In genomic region chr18:3608099-3608453, GRCh38 we compare ENCODE assay signal across 8 cellular contexts.
DNase-seq lines count a peak whose midpoint lies in the region; TF ChIP-seq lines count a peak whose summit lies in the region.
"Not testable (repeated sequence)": the region's sequence is repeated elsewhere in the genome, so short reads cannot be mapped to it uniquely, and the experiment has no call there.

No MANE protein-coding gene starts in this region.

- intact Hi-C loops in activated CD4-positive, alpha-beta T cell treated with anti-CD3 and anti-CD28 coated beads, Interleukin-2, amount 10 ng/mL, durations not matched to agents 24 days and 14 days (cut with micrococcal nuclease) = loop anchor here (10.0 kb wide), 1 partner anchor 963 kb away; no protein-coding TSS in a partner anchor
- intact Hi-C loops in sigmoid colon (cut with DNase I) = loop anchor here (5.0 kb wide), 1 partner anchor 54 kb away; no protein-coding TSS in a partner anchor
- intact Hi-C loops in uterus (cut with DNase I; ENCODE audit: low total_unique reads) = not testable (repeated sequence)

- peaks cover 39% of the 10 kb centered on the region for H3K4me1 ChIP-seq in CD8-positive, alpha-beta memory T cell (ENCODE audit: insufficient read depth, low read length)
- H3K4me1 ChIP-seq in HEK293 (ENCODE audit: control insufficient read depth, insufficient read depth, low read length) (peaks cover 16% of the 10 kb centered on the region), endodermal cell (ENCODE audit: control insufficient read depth, insufficient read depth, low read length) (peaks cover 10% of the 10 kb centered on the region), sigmoid colon (peaks cover 0 to 35% (median 29%) of the 10 kb centered on the region in 4 donors), uterus (peaks cover 0 to 11% of the 10 kb centered on the region in 2 donors)
- H3K4me1 ChIP-seq in NT2/D1 (ENCODE audit: insufficient read depth, insufficient read length) = not testable (repeated sequence)

- not testable (repeated sequence) for TF ChIP-seq EP300 in sigmoid colon (IDR thresholded peaks at IDR 0.05)

- not testable (repeated sequence) for H3K9me3 Mint-ChIP-seq in CD8-positive, alpha-beta memory T cell; activated CD4-positive, alpha-beta T cell treated with anti-CD3 and anti-CD28 coated beads, Interleukin-2, amount 10 ng/mL, durations not matched to agents 24 days and 14 days; endodermal cell; mesothelial cell of epicardium

- not testable (repeated sequence) for TF ChIP-seq CTCF in HEK293 (tag by site-specific recombination; IDR thresholded peaks at IDR 0.05); endodermal cell (conservative IDR thresholded peaks at IDR 0.05); mesothelial cell of epicardium (IDR thresholded peaks at IDR 0.05; ENCODE audit: unreplicated experiment); sigmoid colon (IDR thresholded peaks at IDR 0.05); uterus (IDR thresholded peaks at IDR 0.05)

- POLR2A ChIA-PET in CD8-positive, alpha-beta memory T cell (lab: Charles Lee) = interaction anchor here (4.5 kb wide), 1 partner anchor 13 kb away, joined by 56 read pairs; no protein-coding TSS in a partner anchor
- POLR2A ChIA-PET in HEK293 (lab: Yijun Ruan, JAX) = not testable (repeated sequence)

- WGBS in endodermal cell (ENCODE audit: insufficient coverage in 1 of 2, insufficient read length in 1 of 2), 2 experiments = 96 to 98% methylated on average over 5 to 7 of the region's 8 CpGs
- WGBS in sigmoid colon, 2 donors = 84 to 98% methylated on average over 7 to 8 of the region's 8 CpGs

- H3K27ac ChIP-seq in CD8-positive, alpha-beta memory T cell (ENCODE audit: low read depth, low read length) = peak overlapping the region; percentile 94
- H3K27ac ChIP-seq in HEK293 (ENCODE audit: extremely low read depth, low read depth, low read length); endodermal cell (ENCODE audit: low read depth, low read length); sigmoid colon: not testable (repeated sequence)
- peak overlapping the region; percentile 92 to 97 for H3K27ac ChIP-seq in uterus

- peak overlapping the region in 1 of 8 donors; percentile 84 for H3K27ac Mint-ChIP-seq in CD8-positive, alpha-beta memory T cell
- peak overlapping the region; percentile 52 for H3K27ac Mint-ChIP-seq in activated CD4-positive, alpha-beta T cell treated with anti-CD3 and anti-CD28 coated beads, Interleukin-2, amount 10 ng/mL, durations not matched to agents 24 days and 14 days
- not testable (repeated sequence) for H3K27ac Mint-ChIP-seq in endodermal cell
- peak overlapping the region; percentile 85 for H3K27ac Mint-ChIP-seq in mesothelial cell of epicardium

- not testable (repeated sequence) for DNase-seq in CD8-positive, alpha-beta memory T cell; NT2/D1 (ENCODE audit: low read depth, low spot score); activated CD4-positive, alpha-beta T cell treated with anti-CD3 and anti-CD28 coated beads, Interleukin-2, amount 10 ng/mL, durations not matched to agents 24 days and 14 days; endodermal cell; mesothelial cell of epicardium (ENCODE audit: low spot score in 2 of 2, unreplicated experiment in 2 of 2); uterus
- DNase-seq in sigmoid colon = peak; percentile 40

- not testable (repeated sequence) for H3K4me3 Mint-ChIP-seq in CD8-positive, alpha-beta memory T cell; activated CD4-positive, alpha-beta T cell treated with anti-CD3 and anti-CD28 coated beads, Interleukin-2, amount 10 ng/mL, durations not matched to agents 24 days and 14 days; mesothelial cell of epicardium
- H3K4me3 Mint-ChIP-seq in endodermal cell = peak overlapping the region; percentile 16

- H3K9ac ChIP-seq in NT2/D1 (ENCODE audit: insufficient read length, low read depth) = peak overlapping the region; percentile 44
- not testable (repeated sequence) for H3K9ac ChIP-seq in endodermal cell (ENCODE audit: extremely low read depth, low read length, poor library complexity, severe bottlenecking)

- H3K9me3 ChIP-seq in CD8-positive, alpha-beta memory T cell (ENCODE audit: low read length); HEK293 (ENCODE audit: control insufficient read depth, insufficient read depth, low read depth, low read length); NT2/D1 (ENCODE audit: insufficient read depth, low read length); endodermal cell (ENCODE audit: control insufficient read depth, low read length); sigmoid colon; uterus: not testable (repeated sequence)

- peaks cover 15 to 18% (median 15%) of the 10 kb centered on the region in 3 donors for H3K4me1 Mint-ChIP-seq in CD8-positive, alpha-beta memory T cell
- H3K4me1 Mint-ChIP-seq in activated CD4-positive, alpha-beta T cell treated with anti-CD3 and anti-CD28 coated beads, Interleukin-2, amount 10 ng/mL, durations not matched to agents 24 days and 14 days = peaks cover 28% of the 10 kb centered on the region
- H3K4me1 Mint-ChIP-seq in endodermal cell (peaks cover 27% of the 10 kb centered on the region), mesothelial cell of epicardium (peaks cover 21% of the 10 kb centered on the region)

- TF ChIP-seq POLR2A in sigmoid colon (IDR thresholded peaks at IDR 0.05); uterus (IDR thresholded peaks at IDR 0.05): not testable (repeated sequence)

- not testable (repeated sequence) for H3K27me3 ChIP-seq in CD8-positive, alpha-beta memory T cell (ENCODE audit: insufficient read depth, low read length, poor library complexity, severe bottlenecking); NT2/D1 (ENCODE audit: insufficient read depth, insufficient read length); endodermal cell (ENCODE audit: control insufficient read depth, insufficient read depth, low read length, poor library complexity, severe bottlenecking); sigmoid colon; uterus

- not testable (repeated sequence) for H3K36me3 Mint-ChIP-seq in CD8-positive, alpha-beta memory T cell; activated CD4-positive, alpha-beta T cell treated with anti-CD3 and anti-CD28 coated beads, Interleukin-2, amount 10 ng/mL, durations not matched to agents 24 days and 14 days (ENCODE audit: low read depth); mesothelial cell of epicardium
- peaks cover 31% of the 10 kb centered on the region for H3K36me3 Mint-ChIP-seq in endodermal cell (ENCODE audit: low read depth)

- not testable (repeated sequence) for H3K27me3 Mint-ChIP-seq in CD8-positive, alpha-beta memory T cell; activated CD4-positive, alpha-beta T cell treated with anti-CD3 and anti-CD28 coated beads, Interleukin-2, amount 10 ng/mL, durations not matched to agents 24 days and 14 days; endodermal cell (ENCODE audit: insufficient read depth); mesothelial cell of epicardium (ENCODE audit: low read depth)

- CTCF ChIA-PET in CD8-positive, alpha-beta memory T cell (lab: Charles Lee) = interaction anchor here (1.0 to 1.4 kb wide), 3 partner anchors 13 to 56 kb away, joined by 3 to 6 read pairs (median 3); no protein-coding TSS in a partner anchor
- CTCF ChIA-PET in HEK293 (lab: Yijun Ruan, JAX) = interaction anchor here (0.6 to 1.7 kb wide), 2 partner anchors 14 to 41 kb away, joined by 3 to 4 read pairs; no protein-coding TSS in a partner anchor

- H3K36me3 ChIP-seq in CD8-positive, alpha-beta memory T cell (ENCODE audit: insufficient read depth, low read length); HEK293 (ENCODE audit: control insufficient read depth in 2 of 2, insufficient read depth in 1 of 2, low read length in 2 of 2); sigmoid colon; uterus: not testable (repeated sequence)
- H3K36me3 ChIP-seq in NT2/D1 (ENCODE audit: insufficient read depth, insufficient read length, low read length) (peaks cover 38% of the 10 kb centered on the region), endodermal cell (ENCODE audit: control insufficient read depth, insufficient read depth, low read length) (peaks cover 20% of the 10 kb centered on the region)

- not testable (repeated sequence) for H3K4me3 ChIP-seq in CD8-positive, alpha-beta memory T cell (ENCODE audit: low read length); HEK293 (ENCODE audit: low read depth, low read length); NT2/D1 (ENCODE audit: insufficient read length, low read depth); endodermal cell (ENCODE audit: low read length); sigmoid colon; uterus

TF ChIP-seq in HEK293, 187 proteins besides CTCF, POLR2A, EP300 and RAD21:
- 0 out of 2 replicates have a peak, but pooled peaks have one; percentile 10 for TF ChIP-seq ZNF140 (tag by site-specific recombination; IDR thresholded peaks at IDR 0.05)
